24 cellular contexts compared by ENCODE assay signal in genomic region chr20:63774348-63774735, GRCh38. TPM values are rescaled to one million over a fixed set of nuclear protein-coding genes. Genes with fewer than 3 reads are reported as not detected.
A peak's percentile ranks its signal among the peaks of the same experiment; 100 is the strongest.
DNase-seq lines count a peak whose midpoint lies in the region; ATAC-seq, FAIRE-seq and TF ChIP-seq lines count a peak whose summit lies in the region.
"Had no signal": no experiment of that assay in that cellular context is flagged by ENCODE, and none has a peak within 500 bp of the region (broad histone marks: within the 10 kb centered on the region; RNA-seq: fewer than 3 reads in every experiment).

No MANE protein-coding gene starts in this region.

- H2BK120ac ChIP-seq in IMR-90 (ENCODE audit: low read depth, low read length), result no peak overlapping the region

- no peak overlapping the region for H3K4ac ChIP-seq in IMR-90 (ENCODE audit: low read depth, low read length)

- 0 out of 4 replicates have a peak overlapping the region, but pooled peaks of 1 of the 2 experiments have one; percentile 13 for H4K8ac ChIP-seq in IMR-90 (ENCODE audit: low read depth in 2 of 2, low read length in 2 of 2)

- H3K9me1 ChIP-seq in IMR-90 (ENCODE audit: insufficient read depth, low read length) (no peaks in the 10 kb centered on the region; the same call in 1 of the 2 replicates), endothelial cell of umbilical vein (replicated peaks; ENCODE audit: control insufficient read depth, extremely low read depth, insufficient read depth, low read length) (no peaks in the 10 kb centered on the region)

- H2AK9ac ChIP-seq in IMR-90 (replicated peaks; ENCODE audit: low read depth, low read length, poor library complexity), result peak overlapping the region; percentile 81

- no peak overlapping the region for H3K4me3 ChIP-seq in IMR-90 (ENCODE audit: insufficient read depth, low read depth, low read length)
- no peak overlapping the region for H3K4me3 ChIP-seq in endothelial cell of umbilical vein (replicated peaks in 1 of 3; ENCODE audit: insufficient read depth in 1 of 3, low read depth in 1 of 3, low read length in 3 of 3)
- H3K4me3 ChIP-seq in osteoblast (ENCODE audit: insufficient read depth, low read length), result no peak overlapping the region
- H3K4me3 ChIP-seq: MG63, thyroid gland had no signal

- WGBS in IMR-90 (ENCODE audit: extremely low coverage in 2 of 2, insufficient read length in 1 of 2), 2 experiments, result 53% methylated on average over 5 of the region's 14 CpGs; no CpG with 5 or more reads in 1 of the 2 experiments

- H3K79me1 ChIP-seq in IMR-90 (ENCODE audit: low read depth in 1 of 2, low read length in 2 of 2), result peaks cover 16 to 63% of the 10 kb centered on the region in 2 experiments

- TF ChIP-seq POLR2A in IMR-90 (IDR thresholded peaks at IDR 0.05; ENCODE audit: low read depth, low read length) (no peak), endothelial cell of umbilical vein (IDR thresholded peaks at IDR 0.05; ENCODE audit: low read depth, low read length) (no peak)

- H2AK5ac ChIP-seq in IMR-90 (ENCODE audit: low read depth, low read length), result peak overlapping the region; percentile 33; the same call in 1 of the 2 replicates

- no peak overlapping the region for H3K9ac ChIP-seq in IMR-90 (ENCODE audit: low read depth, low read length)
- H3K9ac ChIP-seq in endothelial cell of umbilical vein (replicated peaks; ENCODE audit: extremely low read depth, insufficient read depth, low read length), result no peak overlapping the region

- H4K20me1 ChIP-seq in IMR-90 (ENCODE audit: insufficient read depth, low read length) (peaks cover 21% of the 10 kb centered on the region), endothelial cell of umbilical vein (replicated peaks; ENCODE audit: control insufficient read depth, extremely low read depth, insufficient read depth, low read length) (no peaks in the 10 kb centered on the region), osteoblast (ENCODE audit: insufficient read depth, low read length) (no peaks in the 10 kb centered on the region)

- no peak for ATAC-seq in IMR-90 (ENCODE audit: low read depth)
- no peak for ATAC-seq in GM21360 (IDR thresholded peaks at IDR 0.05; ENCODE audit: unreplicated experiment)
- no peak for ATAC-seq in T-cell (replicated peaks in 1 of 4)
- ATAC-seq: activated T-helper 17 cell treated with anti-CD3 and anti-CD28 coated beads, Interleukin-2, amount 50 U/mL, for 72 hours; left colon had no signal

- H3K9me3 Mint-ChIP-seq in T-cell, result no peaks in the 10 kb centered on the region
- H3K9me3 Mint-ChIP-seq: activated T-helper 17 cell treated with anti-CD3 and anti-CD28 coated beads, Interleukin-2, amount 50 U/mL, for 72 hours; stimulated activated naive CD8-positive, alpha-beta T cell treated with anti-CD3 and anti-CD28 coated beads, Interleukin-15, Interleukin-2, amounts not matched to agents 100 ng/mL and 50 ng/mL, for 24 hours had no signal

- TF ChIP-seq CTCF in IMR-90 (conservative IDR thresholded peaks at IDR 0.05; ENCODE audit: low read depth, low read length) (no peak), endothelial cell of umbilical vein (IDR thresholded peaks at IDR 0.05; ENCODE audit: extremely low read depth in 1 of 2, insufficient read depth in 1 of 2, low read depth in 1 of 2, low read length in 2 of 2) (no peak), osteoblast (IDR thresholded peaks at IDR 0.05; ENCODE audit: extremely low read depth, low read depth, low read length) (no peak)

- no peak overlapping the region for H3K14ac ChIP-seq in IMR-90 (replicated peaks; ENCODE audit: low read depth, low read length)

- H3K79me2 ChIP-seq in endothelial cell of umbilical vein (ENCODE audit: control insufficient read depth, insufficient read depth, low read length), result no peaks in the 10 kb centered on the region
- no peaks in the 10 kb centered on the region for H3K79me2 ChIP-seq in osteoblast (ENCODE audit: insufficient read depth, low read length)

- dilution Hi-C loops in IMR-90 (cut with HindIII; ENCODE audit: low sequenced_read_pairs, unreplicated experiment), result no loop called here
- dilution Hi-C loops in endothelial cell of umbilical vein (cut with MboI; ENCODE audit: extremely low pct_ligation_motif_present, low sequenced_read_pairs), result no loop called here

- H3K56ac ChIP-seq in IMR-90 (ENCODE audit: extremely low read depth, insufficient read depth, low read length), result no peak overlapping the region; the same call in 1 of the 2 replicates

- no peak overlapping the region for H2BK20ac ChIP-seq in IMR-90 (ENCODE audit: low read depth, low read length)

- H3K4me2 ChIP-seq in IMR-90 (ENCODE audit: low read depth, low read length), result no peak overlapping the region
- H3K4me2 ChIP-seq in endothelial cell of umbilical vein (ENCODE audit: insufficient read depth, low read length), result no peak overlapping the region
- peak overlapping the region; percentile 39 for H3K4me2 ChIP-seq in osteoblast (ENCODE audit: insufficient read depth, low read length)

- FAIRE-seq in endothelial cell of umbilical vein (lab: Jason Lieb, UNC), result peak; percentile 61
- FAIRE-seq: GM19239 had no signal

- H3K4me1 Mint-ChIP-seq in T-cell, result peaks cover 2 to 6% (median 3%) of the 10 kb centered on the region in 3 donors
- H3K4me1 Mint-ChIP-seq: activated T-helper 17 cell treated with anti-CD3 and anti-CD28 coated beads, Interleukin-2, amount 50 U/mL, for 72 hours had no signal

- peaks cover 9% of the 10 kb centered on the region; the same call in 1 of the 2 replicates for H3K36me3 ChIP-seq in IMR-90 (ENCODE audit: control insufficient read depth, insufficient read depth, low read length)
- no peaks in the 10 kb centered on the region for H3K36me3 ChIP-seq in endothelial cell of umbilical vein (ENCODE audit: control insufficient read depth in 2 of 2, extremely low read depth in 1 of 2, insufficient read depth in 2 of 2, low read length in 2 of 2)
- no peaks in the 10 kb centered on the region for H3K36me3 ChIP-seq in osteoblast (ENCODE audit: insufficient read depth, low read length)
- H3K36me3 ChIP-seq: MG63 had no signal

- peak; percentile 42 for DNase-seq in D341Med (ENCODE audit: low spot score)
- no peak for DNase-seq in IMR-90
- peak; percentile 42 for DNase-seq in endothelial cell of umbilical vein (ENCODE audit: low read depth, low spot score)
- DNase-seq in osteoblast (ENCODE audit: insufficient read length, low spot score, missing footprints), result peak; percentile 85
- DNase-seq in T-cell, result no peak
- no peak for DNase-seq in NCI-H345 (lab: John Stamatoyannopoulos, UW)
- DNase-seq: activated CD4-positive, alpha-beta T cell treated with anti-CD3 and anti-CD28 coated beads, Interleukin-2, amount 50 U/mL, for 48 hours; CD4-positive, CD25-positive, alpha-beta regulatory T cell; DMS 273 treated with DMSO at 0.1 percent for 48 hours; KBM-7; left colon; MG63; NCI-H1417; NCI-H69; T1000; thyroid gland had no signal

- H3K4me3 Mint-ChIP-seq in T-cell, result peak overlapping the region in 1 of 3 donors; percentile 35
- H3K4me3 Mint-ChIP-seq: activated T-helper 17 cell treated with anti-CD3 and anti-CD28 coated beads, Interleukin-2, amount 50 U/mL, for 72 hours; stimulated activated naive CD8-positive, alpha-beta T cell treated with anti-CD3 and anti-CD28 coated beads, Interleukin-15, Interleukin-2, amounts not matched to agents 100 ng/mL and 50 ng/mL, for 24 hours had no signal

- H3K27ac ChIP-seq in IMR-90 (ENCODE audit: insufficient read depth, low read length) (no peak overlapping the region), endothelial cell of umbilical vein (ENCODE audit: insufficient read depth, low read depth, low read length) (no peak overlapping the region), osteoblast (ENCODE audit: low read depth, low read length) (no peak overlapping the region)
- H3K27ac ChIP-seq: ascending aorta, thyroid gland had no signal

- H3K36me3 Mint-ChIP-seq in T-cell, result no peaks in the 10 kb centered on the region
- H3K36me3 Mint-ChIP-seq: activated naive CD8-positive, alpha-beta T cell; CD4-positive, CD25-positive, alpha-beta regulatory T cell had no signal

- H2BK5ac ChIP-seq in IMR-90 (ENCODE audit: low read depth, low read length, poor library complexity, severe bottlenecking), result no peak overlapping the region

- 0 out of 2 replicates have a peak overlapping the region, but pooled peaks have one; percentile 26 for H4K91ac ChIP-seq in IMR-90 (ENCODE audit: insufficient read depth, low read depth, low read length)

- CTCF ChIA-PET in IMR-90 (lab: Yijun Ruan, JAX) (interaction anchor here (0.7 to 1.3 kb wide), 2 partner anchors 34 to 84 kb away, joined by 3 to 6 read pairs; no protein-coding TSS in a partner anchor), endothelial cell of umbilical vein (lab: Charles Lee) (interaction anchor here (1.1 to 2.5 kb wide), 14 partner anchors 8 to 278 kb away, joined by 3 to 32 read pairs (median 5); partner anchors contain the start of genes DNAJC5, PTK6, TPD52L2 and UCKL1), T-cell (lab: Charles Lee) (no interaction called here)

- peak overlapping the region; percentile 65 for H2AFZ ChIP-seq in IMR-90 (replicated peaks; ENCODE audit: low read length, poor library complexity)
- peak overlapping the region; percentile 68 for H2AFZ ChIP-seq in endothelial cell of umbilical vein (ENCODE audit: low read depth, low read length)
- no peak overlapping the region for H2AFZ ChIP-seq in osteoblast (ENCODE audit: low read length)

- intact Hi-C loops in IMR-90 (cut with micrococcal nuclease), result no loop called here
- intact Hi-C loops in endothelial cell of umbilical vein (cut with micrococcal nuclease), result loop anchor here (2.0 kb wide), 2 partner anchors 90 to 236 kb away; partner anchors contain the start of gene TPD52L2

- H3K4me1 ChIP-seq in IMR-90 (ENCODE audit: control insufficient read depth, insufficient read depth, low read length), result peaks cover 8% of the 10 kb centered on the region
- H3K4me1 ChIP-seq in endothelial cell of umbilical vein (ENCODE audit: control insufficient read depth, extremely low read depth, insufficient read depth, low read length), result peaks cover 6% of the 10 kb centered on the region
- no peaks in the 10 kb centered on the region for H3K4me1 ChIP-seq in osteoblast (ENCODE audit: insufficient read depth, low read length)
- H3K4me1 ChIP-seq: ascending aorta had no signal

- H3K27ac Mint-ChIP-seq in T-cell, result no peak overlapping the region
- H3K27ac Mint-ChIP-seq: activated naive CD8-positive, alpha-beta T cell; activated T-helper 17 cell treated with anti-CD3 and anti-CD28 coated beads, Interleukin-2, amount 50 U/mL, for 72 hours; CD4-positive, CD25-positive, alpha-beta regulatory T cell; stimulated activated naive CD8-positive, alpha-beta T cell treated with anti-CD3 and anti-CD28 coated beads, Interleukin-15, Interleukin-2, amounts not matched to agents 100 ng/mL and 50 ng/mL, for 24 hours; WTC11 had no signal

- no peaks in the 10 kb centered on the region for H3K9me3 ChIP-seq in IMR-90 (ENCODE audit: control insufficient read depth, insufficient read depth, low read length)
- H3K9me3 ChIP-seq in endothelial cell of umbilical vein (replicated peaks; ENCODE audit: control insufficient read depth, insufficient read depth, low read length), result no peaks in the 10 kb centered on the region
- H3K9me3 ChIP-seq in osteoblast (ENCODE audit: low read depth, low read length), result no peaks in the 10 kb centered on the region
- H3K9me3 ChIP-seq: ascending aorta, heart right ventricle, MG63, thyroid gland had no signal

- H3K18ac ChIP-seq in IMR-90 (ENCODE audit: low read depth, low read length), result no peak overlapping the region

- TF ChIP-seq RAD21 in IMR-90 (IDR thresholded peaks at IDR 0.05; ENCODE audit: low read length), result no peak

- POLR2A ChIA-PET in IMR-90 (lab: Charles Lee; ENCODE audit: unreplicated experiment) (no interaction called here), endothelial cell of umbilical vein (lab: Charles Lee) (no interaction called here), T-cell (lab: Charles Lee) (interaction anchor here in 1 of 2 donors (0.7 kb wide), 1 partner anchor 247 kb away, joined by 5 read pairs; no protein-coding TSS in a partner anchor)

- no peak overlapping the region for H4K5ac ChIP-seq in IMR-90 (ENCODE audit: low read depth, low read length)

- no peaks in the 10 kb centered on the region for H3K27me3 Mint-ChIP-seq in T-cell
- H3K27me3 Mint-ChIP-seq: activated naive CD8-positive, alpha-beta T cell; activated T-helper 17 cell treated with anti-CD3 and anti-CD28 coated beads, Interleukin-2, amount 50 U/mL, for 72 hours; CD4-positive, CD25-positive, alpha-beta regulatory T cell; stimulated activated naive CD8-positive, alpha-beta T cell treated with anti-CD3 and anti-CD28 coated beads, Interleukin-15, Interleukin-2, amounts not matched to agents 100 ng/mL and 50 ng/mL, for 24 hours had no signal

- H3K23ac ChIP-seq in IMR-90 (ENCODE audit: low read depth, low read length), result no peak overlapping the region

- in situ Hi-C loops in IMR-90 (cut with MboI; ENCODE audit: low sequenced_read_pairs), result no loop called here

- no peaks in the 10 kb centered on the region for H3K27me3 ChIP-seq in IMR-90 (ENCODE audit: control insufficient read depth, insufficient read depth, low read length)
- no peaks in the 10 kb centered on the region for H3K27me3 ChIP-seq in endothelial cell of umbilical vein (ENCODE audit: control insufficient read depth in 2 of 2, insufficient read depth in 2 of 2, low read length in 2 of 2)
- peaks cover 3% of the 10 kb centered on the region for H3K27me3 ChIP-seq in osteoblast (ENCODE audit: insufficient read depth, low read length)
- H3K27me3 ChIP-seq: ascending aorta, heart right ventricle, MG63, thyroid gland had no signal

- no peak overlapping the region for H2BK15ac ChIP-seq in IMR-90 (ENCODE audit: low read depth, low read length)

- BruUV-seq in IMR-90 (replicated peaks; lab: Mats Ljungman, UMichigan) (no TSS peak), endothelial cell of umbilical vein (replicated peaks; lab: Mats Ljungman, UMichigan) (no TSS peak)

RNA-seq across cellular contexts. Expression of gene SLC2A4RG, which starts 34.8 kb away (rescaled TPM):
- 5.0 and 8.1 TPM in 2 replicates for total RNA-seq in IMR-90 (2012; rRNA removed)
- polyA plus RNA-seq in IMR-90 (2012; rRNA removed), result 50.3 and 71.4 TPM in 2 replicates
- 56.6 and 65.4 TPM in 2 replicates for polyA plus RNA-seq in IMR-90 (2012; cell fraction: cytosol; rRNA removed)
- 199 and 567 TPM in 2 replicates for polyA plus RNA-seq in IMR-90 (2012; cell fraction: nucleus; rRNA removed; ENCODE audit: low replicate concordance)
- total RNA-seq in endothelial cell of umbilical vein, result 69.3 and 69.4 TPM in 2 replicates
- polyA plus RNA-seq in endothelial cell of umbilical vein, result 41.7 and 66.5 TPM in 2 replicates
- polyA plus RNA-seq in endothelial cell of umbilical vein (2011; cell fraction: cytosol; rRNA removed), result 25.5 and 38.8 TPM in 2 replicates
- polyA plus RNA-seq in endothelial cell of umbilical vein (2011; cell fraction: nucleus; rRNA removed), result 76.9 and 100 TPM in 2 replicates
- 34.9 and 60.2 TPM in 2 replicates for polyA plus RNA-seq in endothelial cell of umbilical vein (2012)
- 13.1 and 22.9 TPM in 2 replicates for polyA minus RNA-seq in endothelial cell of umbilical vein
- polyA minus RNA-seq in endothelial cell of umbilical vein (2011; cell fraction: cytosol; rRNA and poly(A)+ RNA removed), result 30.2 TPM
- 8.3 and 20.7 TPM in 2 replicates for polyA minus RNA-seq in endothelial cell of umbilical vein (2011; cell fraction: nucleus; rRNA and poly(A)+ RNA removed)
- total RNA-seq in osteoblast, result 27.5 and 29.5 TPM in 2 replicates
- total RNA-seq in T-cell, result 100 to 1,000 TPM; 110 to 173 (median 135) TPM

RNA-seq across cellular contexts. Expression of gene LIME1, which starts 37.9 kb away (rescaled TPM):
- 0.28 and 0.36 TPM in 2 replicates for total RNA-seq in IMR-90 (2012; rRNA removed)
- polyA plus RNA-seq in IMR-90 (2012; rRNA removed), result 7.8 and 11.9 TPM in 2 replicates
- 3.9 and 6.3 TPM in 2 replicates for polyA plus RNA-seq in IMR-90 (2012; cell fraction: cytosol; rRNA removed)
- polyA plus RNA-seq in IMR-90 (2012; cell fraction: nucleus; rRNA removed; ENCODE audit: low replicate concordance), result 79.5 and 363 TPM in 2 replicates
- total RNA-seq in endothelial cell of umbilical vein, result 11.5 and 12.2 TPM in 2 replicates
- polyA plus RNA-seq in endothelial cell of umbilical vein, result 10.7 and 16.3 TPM in 2 replicates
- 1.0 and 2.9 TPM in 2 replicates for polyA plus RNA-seq in endothelial cell of umbilical vein (2011; cell fraction: cytosol; rRNA removed)
- polyA plus RNA-seq in endothelial cell of umbilical vein (2011; cell fraction: nucleus; rRNA removed), result 42.5 and 46.6 TPM in 2 replicates
- 4.2 and 5.4 TPM in 2 replicates for polyA plus RNA-seq in endothelial cell of umbilical vein (2012)
- 0.59 and 2.5 TPM in 2 replicates for polyA minus RNA-seq in endothelial cell of umbilical vein
- polyA minus RNA-seq in endothelial cell of umbilical vein (2011; cell fraction: cytosol; rRNA and poly(A)+ RNA removed), result 3.2 TPM
- 4.1 and 8.6 TPM in 2 replicates for polyA minus RNA-seq in endothelial cell of umbilical vein (2011; cell fraction: nucleus; rRNA and poly(A)+ RNA removed)
- total RNA-seq in osteoblast, result 1.8 and 2.9 TPM in 2 replicates
- total RNA-seq in T-cell, result 100 to 1,000 TPM; 144 to 248 (median 172) TPM

RNA-seq across cellular contexts. Expression of gene ZBTB46, which starts 56.7 kb away (rescaled TPM):
- total RNA-seq in IMR-90 (2012; rRNA removed), result 14.9 and 15.3 TPM in 2 replicates
- 4.2 and 4.3 TPM in 2 replicates for polyA plus RNA-seq in IMR-90 (2012; rRNA removed)
- 2.4 and 4.8 TPM in 2 replicates for polyA plus RNA-seq in IMR-90 (2012; cell fraction: cytosol; rRNA removed)
- 10.3 and 18.2 TPM in 2 replicates for polyA plus RNA-seq in IMR-90 (2012; cell fraction: nucleus; rRNA removed; ENCODE audit: low replicate concordance)
- total RNA-seq in endothelial cell of umbilical vein, result 4.3 and 7.1 TPM in 2 replicates
- polyA plus RNA-seq in endothelial cell of umbilical vein, result 1.3 TPM in 2 replicates
- polyA plus RNA-seq in endothelial cell of umbilical vein (2011; cell fraction: cytosol; rRNA removed), result 0.76 and 1.3 TPM in 2 replicates
- 2.0 and 2.3 TPM in 2 replicates for polyA plus RNA-seq in endothelial cell of umbilical vein (2011; cell fraction: nucleus; rRNA removed)
- 1.7 and 2.5 TPM in 2 replicates for polyA plus RNA-seq in endothelial cell of umbilical vein (2012)
- 5.8 and 6.6 TPM in 2 replicates for polyA minus RNA-seq in endothelial cell of umbilical vein
- polyA minus RNA-seq in endothelial cell of umbilical vein (2011; cell fraction: cytosol; rRNA and poly(A)+ RNA removed), result 18.6 TPM
- 2.4 and 3.6 TPM in 2 replicates for polyA minus RNA-seq in endothelial cell of umbilical vein (2011; cell fraction: nucleus; rRNA and poly(A)+ RNA removed)
- under 0.01 and 0.36 TPM in 2 replicates for total RNA-seq in osteoblast
- under 1 TPM; 0.20 to 0.95 (median 0.30) TPM for total RNA-seq in T-cell

Comparison
In these comparisons a context has a peak if more than half of its experiments do, and no peak if none do; other contexts are left out.
1. DNase-seq: peak in D341Med (single experiment), endothelial cell of umbilical vein (single experiment) and osteoblast (single experiment); none in IMR-90 (single experiment), T-cell (0 of 34) and NCI-H345 (single experiment).
2. RNA of gene LIME1, which starts 37.9 kb away (total RNA-seq): 144 to 248 TPM in T-cell; 11.5 to 12.2 TPM in endothelial cell of umbilical vein, 1.8 to 2.9 TPM in osteoblast and 0.28 to 0.36 TPM in IMR-90; every median in the first group is over 10 times any median in the second.
3. CTCF ChIA-PET loops: an anchor here in IMR-90 (0.7 to 1.3 kb wide) and endothelial cell of umbilical vein (1.1 to 2.5 kb wide); none called in T-cell.